ENCODE assay signal across 1 cellular context in the genomic region with DNA sequence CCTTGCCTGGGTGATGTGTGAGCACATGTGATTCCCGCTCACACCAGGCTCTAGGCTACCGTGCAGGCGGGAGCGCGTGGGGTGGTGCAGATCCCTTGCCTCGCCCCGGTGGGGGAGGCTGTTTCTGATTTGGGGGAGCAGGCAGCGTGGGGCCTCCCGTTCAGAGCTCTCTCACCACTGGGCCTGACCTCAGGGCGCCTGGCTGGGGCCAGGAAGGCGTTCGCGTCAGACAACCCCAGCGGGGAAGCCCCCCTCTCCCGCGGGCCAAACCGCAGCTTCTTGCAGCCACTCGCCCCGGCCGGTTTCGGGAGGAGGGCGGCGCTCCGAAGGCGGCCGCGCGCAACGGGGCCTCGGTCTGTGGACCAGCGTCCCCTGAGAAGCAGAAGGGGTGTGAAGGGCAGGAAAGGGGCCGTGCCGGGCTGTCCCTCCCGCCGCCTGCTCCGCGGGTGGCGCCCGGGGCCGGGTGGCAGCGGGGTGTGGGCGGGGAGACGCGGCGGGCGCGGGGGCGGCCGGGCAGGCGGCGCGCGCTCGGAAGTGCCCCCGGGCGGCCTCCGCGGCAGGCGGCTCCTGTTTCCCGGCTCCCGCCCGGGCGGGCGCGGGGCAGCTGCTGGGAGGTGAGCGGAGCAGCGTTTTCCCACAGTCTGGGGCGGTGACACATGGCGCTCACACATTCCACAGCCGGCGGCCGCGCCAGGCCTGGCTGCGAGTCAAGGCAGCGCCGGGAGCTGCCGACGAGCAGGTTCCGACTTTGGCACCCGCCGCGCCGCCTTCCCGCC.
TF ChIP-seq lines count a peak whose summit lies in the region.

No MANE protein-coding gene starts in this region.

TF ChIP-seq in HepG2, 621 proteins besides CTCF, POLR2A, EP300 and RAD21 (continued from another document and continues in another):
- peak; percentile 73 for TF ChIP-seq WIZ (CRISPR knock-in tag; IDR thresholded peaks at IDR 0.05)
- TF ChIP-seq SMARCC2 (IDR thresholded peaks at IDR 0.05), result no peak
- peak; percentile 91 for TF ChIP-seq ZNF709 (CRISPR knock-in tag; IDR thresholded peaks at IDR 0.05)
- TF ChIP-seq, protein P1, sequence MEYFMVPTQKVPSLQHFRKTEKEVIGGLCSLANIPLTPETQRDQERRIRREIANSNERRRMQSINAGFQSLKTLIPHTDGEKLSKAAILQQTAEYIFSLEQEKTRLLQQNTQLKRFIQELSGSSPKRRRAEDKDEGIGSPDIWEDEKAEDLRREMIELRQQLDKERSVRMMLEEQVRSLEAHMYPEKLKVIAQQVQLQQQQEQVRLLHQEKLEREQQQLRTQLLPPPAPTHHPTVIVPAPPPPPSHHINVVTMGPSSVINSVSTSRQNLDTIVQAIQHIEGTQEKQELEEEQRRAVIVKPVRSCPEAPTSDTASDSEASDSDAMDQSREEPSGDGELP (IDR thresholded peaks at IDR 0.05; ENCODE audit: borderline replicate concordance, low read depth), result peak; percentile 36; the same call in 1 of the 2 replicates
- peak; percentile 72 for TF ChIP-seq FOXP4 (CRISPR knock-in tag; IDR thresholded peaks at IDR 0.05)
- TF ChIP-seq TEAD2 (CRISPR knock-in tag; IDR thresholded peaks at IDR 0.05), result peak; percentile 98
- TF ChIP-seq KLF16 (CRISPR knock-in tag; IDR thresholded peaks at IDR 0.05), result peak; percentile 92 to 94; a peak in 3 of 4 replicates
- TF ChIP-seq ZNF292 (CRISPR knock-in tag; IDR thresholded peaks at IDR 0.05; ENCODE audit: borderline replicate concordance, low read depth), result peak; percentile 42
- peak; percentile 49; the same call in 1 of the 2 replicates for TF ChIP-seq PHF8 (CRISPR knock-in tag; IDR thresholded peaks at IDR 0.05)
- TF ChIP-seq DR1 (CRISPR knock-in tag; IDR thresholded peaks at IDR 0.05), result peak; percentile 68; the same call in 1 of the 2 replicates
- TF ChIP-seq IRF2 (CRISPR knock-in tag; IDR thresholded peaks at IDR 0.05), result peak; percentile 88
- TF ChIP-seq, protein P2, sequence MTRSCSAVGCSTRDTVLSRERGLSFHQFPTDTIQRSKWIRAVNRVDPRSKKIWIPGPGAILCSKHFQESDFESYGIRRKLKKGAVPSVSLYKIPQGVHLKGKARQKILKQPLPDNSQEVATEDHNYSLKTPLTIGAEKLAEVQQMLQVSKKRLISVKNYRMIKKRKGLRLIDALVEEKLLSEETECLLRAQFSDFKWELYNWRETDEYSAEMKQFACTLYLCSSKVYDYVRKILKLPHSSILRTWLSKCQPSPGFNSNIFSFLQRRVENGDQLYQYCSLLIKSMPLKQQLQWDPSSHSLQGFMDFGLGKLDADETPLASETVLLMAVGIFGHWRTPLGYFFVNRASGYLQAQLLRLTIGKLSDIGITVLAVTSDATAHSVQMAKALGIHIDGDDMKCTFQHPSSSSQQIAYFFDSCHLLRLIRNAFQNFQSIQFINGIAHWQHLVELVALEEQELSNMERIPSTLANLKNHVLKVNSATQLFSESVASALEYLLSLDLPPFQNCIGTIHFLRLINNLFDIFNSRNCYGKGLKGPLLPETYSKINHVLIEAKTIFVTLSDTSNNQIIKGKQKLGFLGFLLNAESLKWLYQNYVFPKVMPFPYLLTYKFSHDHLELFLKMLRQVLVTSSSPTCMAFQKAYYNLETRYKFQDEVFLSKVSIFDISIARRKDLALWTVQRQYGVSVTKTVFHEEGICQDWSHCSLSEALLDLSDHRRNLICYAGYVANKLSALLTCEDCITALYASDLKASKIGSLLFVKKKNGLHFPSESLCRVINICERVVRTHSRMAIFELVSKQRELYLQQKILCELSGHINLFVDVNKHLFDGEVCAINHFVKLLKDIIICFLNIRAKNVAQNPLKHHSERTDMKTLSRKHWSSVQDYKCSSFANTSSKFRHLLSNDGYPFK (CRISPR knock-in tag; IDR thresholded peaks at IDR 0.05; ENCODE audit: borderline replicate concordance), result peak; percentile 78; the same call in 1 of the 2 replicates
- TF ChIP-seq ZNF570 (CRISPR knock-in tag; IDR thresholded peaks at IDR 0.05; ENCODE audit: borderline replicate concordance), result 0 out of 2 replicates have a peak, but pooled peaks have one; percentile 96
- TF ChIP-seq, protein P3, sequence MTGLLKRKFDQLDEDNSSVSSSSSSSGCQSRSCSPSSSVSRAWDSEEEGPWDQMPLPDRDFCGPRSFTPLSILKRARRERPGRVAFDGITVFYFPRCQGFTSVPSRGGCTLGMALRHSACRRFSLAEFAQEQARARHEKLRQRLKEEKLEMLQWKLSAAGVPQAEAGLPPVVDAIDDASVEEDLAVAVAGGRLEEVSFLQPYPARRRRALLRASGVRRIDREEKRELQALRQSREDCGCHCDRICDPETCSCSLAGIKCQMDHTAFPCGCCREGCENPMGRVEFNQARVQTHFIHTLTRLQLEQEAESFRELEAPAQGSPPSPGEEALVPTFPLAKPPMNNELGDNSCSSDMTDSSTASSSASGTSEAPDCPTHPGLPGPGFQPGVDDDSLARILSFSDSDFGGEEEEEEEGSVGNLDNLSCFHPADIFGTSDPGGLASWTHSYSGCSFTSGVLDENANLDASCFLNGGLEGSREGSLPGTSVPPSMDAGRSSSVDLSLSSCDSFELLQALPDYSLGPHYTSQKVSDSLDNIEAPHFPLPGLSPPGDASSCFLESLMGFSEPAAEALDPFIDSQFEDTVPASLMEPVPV (CRISPR knock-in tag; IDR thresholded peaks at IDR 0.05), result peak; percentile 88
- peak; percentile 94; the same call in 1 of the 2 replicates for TF ChIP-seq CHCHD3 (CRISPR knock-in tag; IDR thresholded peaks at IDR 0.05)
- TF ChIP-seq SOX6 (IDR thresholded peaks at IDR 0.05), result no peak
- TF ChIP-seq SOX6 (CRISPR knock-in tag; IDR thresholded peaks at IDR 0.05), result 0 out of 2 replicates have a peak, but pooled peaks have one; percentile 8
- TF ChIP-seq ZNF274 (CRISPR knock-in tag; IDR thresholded peaks at IDR 0.05), result peak; percentile 98
- peak; percentile 74; the same call in 1 of the 2 replicates for TF ChIP-seq ZNF788 (CRISPR knock-in tag; IDR thresholded peaks at IDR 0.05; ENCODE audit: borderline replicate concordance)
- TF ChIP-seq MEIS1 (CRISPR knock-in tag; IDR thresholded peaks at IDR 0.05; ENCODE audit: borderline replicate concordance), result no peak
- peak; percentile 89; the same call in 1 of the 2 replicates for TF ChIP-seq ZSCAN21 (CRISPR knock-in tag; IDR thresholded peaks at IDR 0.05; ENCODE audit: borderline replicate concordance)
- TF ChIP-seq ATM (IDR thresholded peaks at IDR 0.05; ENCODE audit: borderline replicate concordance), result no peak
- TF ChIP-seq TBL1XR1 (IDR thresholded peaks at IDR 0.05; ENCODE audit: borderline replicate concordance, low read length, partially characterized antibody), result no peak
- peak; percentile 99 for TF ChIP-seq BORCS8-MEF2B (CRISPR knock-in tag; IDR thresholded peaks at IDR 0.05)
- TF ChIP-seq ZNF746 (CRISPR knock-in tag; IDR thresholded peaks at IDR 0.05), result peak; percentile 61; the same call in 1 of the 2 replicates
- peak; percentile 93 for TF ChIP-seq SMAD9 (CRISPR knock-in tag; IDR thresholded peaks at IDR 0.05)
- peak; percentile 97 for TF ChIP-seq ZNF367 (CRISPR knock-in tag; IDR thresholded peaks at IDR 0.05; ENCODE audit: borderline replicate concordance)
- TF ChIP-seq MYC (CRISPR knock-in tag; IDR thresholded peaks at IDR 0.05; ENCODE audit: borderline replicate concordance), result peak; percentile 94
- TF ChIP-seq MAFG (CRISPR knock-in tag; IDR thresholded peaks at IDR 0.05), result no peak
- TF ChIP-seq ZNF451 (CRISPR knock-in tag; IDR thresholded peaks at IDR 0.05), result 0 out of 2 replicates have a peak, but pooled peaks have one; percentile 13
- peak; percentile 60; the same call in 1 of the 2 replicates for TF ChIP-seq YEATS2 (CRISPR knock-in tag; IDR thresholded peaks at IDR 0.05; ENCODE audit: borderline replicate concordance)
- no peak for TF ChIP-seq ZNF282 (IDR thresholded peaks at IDR 0.05; ENCODE audit: partially characterized antibody)
- TF ChIP-seq, protein P4, sequence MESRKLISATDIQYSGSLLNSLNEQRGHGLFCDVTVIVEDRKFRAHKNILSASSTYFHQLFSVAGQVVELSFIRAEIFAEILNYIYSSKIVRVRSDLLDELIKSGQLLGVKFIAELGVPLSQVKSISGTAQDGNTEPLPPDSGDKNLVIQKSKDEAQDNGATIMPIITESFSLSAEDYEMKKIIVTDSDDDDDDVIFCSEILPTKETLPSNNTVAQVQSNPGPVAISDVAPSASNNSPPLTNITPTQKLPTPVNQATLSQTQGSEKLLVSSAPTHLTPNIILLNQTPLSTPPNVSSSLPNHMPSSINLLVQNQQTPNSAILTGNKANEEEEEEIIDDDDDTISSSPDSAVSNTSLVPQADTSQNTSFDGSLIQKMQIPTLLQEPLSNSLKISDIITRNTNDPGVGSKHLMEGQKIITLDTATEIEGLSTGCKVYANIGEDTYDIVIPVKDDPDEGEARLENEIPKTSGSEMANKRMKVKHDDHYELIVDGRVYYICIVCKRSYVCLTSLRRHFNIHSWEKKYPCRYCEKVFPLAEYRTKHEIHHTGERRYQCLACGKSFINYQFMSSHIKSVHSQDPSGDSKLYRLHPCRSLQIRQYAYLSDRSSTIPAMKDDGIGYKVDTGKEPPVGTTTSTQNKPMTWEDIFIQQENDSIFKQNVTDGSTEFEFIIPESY (CRISPR knock-in tag; IDR thresholded peaks at IDR 0.05), result peak; percentile 92; the same call in 1 of the 2 replicates
- TF ChIP-seq LCORL (IDR thresholded peaks at IDR 0.05), result no peak
- TF ChIP-seq LCORL (CRISPR knock-in tag; IDR thresholded peaks at IDR 0.05), result peak; percentile 50; the same call in 1 of the 2 replicates
- no peak for TF ChIP-seq ZFP62 (CRISPR knock-in tag; IDR thresholded peaks at IDR 0.05)
- peak; percentile 61 for TF ChIP-seq ZMYM3 (CRISPR knock-in tag; IDR thresholded peaks at IDR 0.05)
- TF ChIP-seq LBX2 (CRISPR knock-in tag; IDR thresholded peaks at IDR 0.05; ENCODE audit: borderline replicate concordance), result peak; percentile 99
- peak; percentile 97 for TF ChIP-seq ZNF256 (CRISPR knock-in tag; conservative IDR thresholded peaks at IDR 0.05)
- TF ChIP-seq ZNF318 (CRISPR knock-in tag; IDR thresholded peaks at IDR 0.05), result peak; percentile 97; the same call in 1 of the 2 replicates
- TF ChIP-seq AGO1 (IDR thresholded peaks at IDR 0.05; ENCODE audit: low read depth, low read length, poor library complexity, severe bottlenecking), result no peak
